In genomic region chr4:8539661-8540060, GRCh38 we compare ENCODE assay signal across 17 cellular contexts. TPM values are rescaled to one million over a fixed set of nuclear protein-coding genes. Genes with fewer than 3 reads are reported as not detected.
A peak's percentile ranks its signal among the peaks of the same experiment; 100 is the strongest.
DNase-seq lines count a peak whose midpoint lies in the region; ATAC-seq and TF ChIP-seq lines count a peak whose summit lies in the region.
"Had no signal": no experiment of that assay in that cellular context is flagged by ENCODE, and none has a peak within 500 bp of the region (broad histone marks: within the 10 kb centered on the region; RNA-seq: fewer than 3 reads in every experiment).

No MANE protein-coding gene starts in this region.

- peaks cover 0 to under 1% (median 0%) of the 10 kb centered on the region in 4 donors for H3K27me3 ChIP-seq in esophagus muscularis mucosa

- no peak for TF ChIP-seq POLR2A in esophagus muscularis mucosa (IDR thresholded peaks at IDR 0.05; ENCODE audit: low read depth)

- WGBS in esophagus muscularis mucosa, result 94% methylated on average over 5 of the region's 5 CpGs

- H3K27ac ChIP-seq in epithelial cell of prostate (peak overlapping the region; percentile 51), esophagus muscularis mucosa (replicated peaks in 1 of 4) (no peak overlapping the region)
- H3K27ac ChIP-seq: lower lobe of right lung, neutrophil, tibial artery had no signal

- H3K4me1 ChIP-seq in esophagus muscularis mucosa, result peaks cover 0 to 13% (median 11%) of the 10 kb centered on the region in 4 donors

- TF ChIP-seq EP300 in esophagus muscularis mucosa (IDR thresholded peaks at IDR 0.05), result no peak

- H3K9me3 ChIP-seq in esophagus muscularis mucosa, result no peaks in the 10 kb centered on the region
- H3K9me3 ChIP-seq: lower lobe of right lung, neutrophil, tibial artery had no signal

- DNase-seq in epithelial cell of prostate (ENCODE audit: low read depth, low spot score) (no peak), dermis blood vessel endothelial cell (no peak), esophagus muscularis mucosa (ENCODE audit: extremely low spot score) (no peak), activated gamma-delta T cell treated with Interleukin-2 at 50 U/mL for 16 hours (no peak), NCI-H2171 (lab: John Stamatoyannopoulos, UW) (no peak)
- DNase-seq: cerebellar nuclear complex, lower lobe of right lung, NCI-H1048, NCI-H510A treated with DMSO at 0.1 percent for 48 hours had no signal

- no peak for TF ChIP-seq CTCF in esophagus muscularis mucosa (IDR thresholded peaks at IDR 0.05)

- ATAC-seq in GM18498 (IDR thresholded peaks at IDR 0.05; ENCODE audit: unreplicated experiment), result peak; percentile 34
- peak; percentile 35 for ATAC-seq in GM18907 (IDR thresholded peaks at IDR 0.05; ENCODE audit: unreplicated experiment)
- ATAC-seq in HG03159 (IDR thresholded peaks at IDR 0.05; ENCODE audit: unreplicated experiment), result peak; percentile 8
- ATAC-seq: esophagus mucosa, lower lobe of right lung, Right ventricle myocardium inferior had no signal

- no peaks in the 10 kb centered on the region for H3K36me3 ChIP-seq in esophagus muscularis mucosa
- H3K36me3 ChIP-seq: lower lobe of right lung, neutrophil, tibial artery had no signal

- intact Hi-C loops in esophagus muscularis mucosa (cut with DNase I), result loop anchor here (10.0 kb wide), 1 partner anchor 55 kb away; the partner anchor contains the start of gene CPZ

- H3K4me3 ChIP-seq in esophagus muscularis mucosa, result no peak overlapping the region
- H3K4me3 ChIP-seq: lower lobe of right lung, tibial artery had no signal

RNA-seq across cellular contexts. Expression of gene GPR78, which starts 40.5 kb away (rescaled TPM):
- total RNA-seq in dermis blood vessel endothelial cell, result not detected in 2 replicates
- not detected for total RNA-seq in esophagus muscularis mucosa
- total RNA-seq: HT1080, Right ventricle myocardium inferior had no signal

RNA-seq across cellular contexts. Expression of gene CPZ, which starts 52.9 kb away (rescaled TPM):
- total RNA-seq in dermis blood vessel endothelial cell (not detected in 2 replicates), esophagus muscularis mucosa (1 to 10 TPM in 3 of 4 donors, under 1 TPM in 1; 0.42 to 2.7 (median 2.2) TPM)
- total RNA-seq: HT1080 had no signal
